ENCODE assay signal across 23 cellular contexts in genomic region chr2:25077792-25078170, GRCh38. TPM values are rescaled to one million over a fixed set of nuclear protein-coding genes. Genes with fewer than 3 reads are reported as not detected.
DNase-seq lines count a peak whose midpoint lies in the region; ATAC-seq and TF ChIP-seq lines count a peak whose summit lies in the region.
"Had no signal": no experiment of that assay in that cellular context is flagged by ENCODE, and none has a peak within 500 bp of the region (broad histone marks: within the 10 kb centered on the region; RNA-seq: fewer than 3 reads in every experiment).

No MANE protein-coding gene starts in this region.

- H2AFZ ChIP-seq in SK-N-SH (ENCODE audit: low read depth) (no peak overlapping the region), hepatocyte (no peak overlapping the region), MM.1S (ENCODE audit: low read length) (no peak overlapping the region)
- H2AFZ ChIP-seq: GM23248 had no signal

- H3K36me3 ChIP-seq in SK-N-SH (replicated peaks in 1 of 2; ENCODE audit: control insufficient read depth in 1 of 2, insufficient read depth in 2 of 2, low read length in 1 of 2) = no peaks in the 10 kb centered on the region
- no peaks in the 10 kb centered on the region for H3K36me3 ChIP-seq in SJSA1
- no peaks in the 10 kb centered on the region for H3K36me3 ChIP-seq in hepatocyte (replicated peaks; ENCODE audit: insufficient read depth, low read depth)
- H3K36me3 ChIP-seq in skeletal muscle satellite cell (ENCODE audit: insufficient read depth, low read length) = no peaks in the 10 kb centered on the region
- H3K36me3 ChIP-seq in MM.1S (replicated peaks; ENCODE audit: insufficient read depth, low read length) = no peaks in the 10 kb centered on the region
- H3K36me3 ChIP-seq in brain microvascular endothelial cell (replicated peaks) = no peaks in the 10 kb centered on the region
- H3K36me3 ChIP-seq: suprapubic skin had no signal

- no peak for TF ChIP-seq RAD21 in SK-N-SH (IDR thresholded peaks at IDR 0.05; ENCODE audit: low read length)

- no peaks in the 10 kb centered on the region for H3K27me3 ChIP-seq in SK-N-SH (ENCODE audit: insufficient read depth)
- H3K27me3 ChIP-seq in SJSA1 (replicated peaks) = peaks cover 36% of the 10 kb centered on the region
- no peaks in the 10 kb centered on the region for H3K27me3 ChIP-seq in hepatocyte
- H3K27me3 ChIP-seq in skeletal muscle satellite cell (ENCODE audit: control insufficient read depth, insufficient read depth, low read length) = peaks cover 53% of the 10 kb centered on the region
- H3K27me3 ChIP-seq in MM.1S (replicated peaks; ENCODE audit: insufficient read depth, low read length) = no peaks in the 10 kb centered on the region
- H3K27me3 ChIP-seq in brain microvascular endothelial cell (replicated peaks) = peaks cover 48% of the 10 kb centered on the region

- peak overlapping the region in 1 of 2 experiments; percentile 3; a peak in 2 of 4 replicates for H3K4me3 ChIP-seq in SK-N-SH (ENCODE audit: low read depth in 2 of 2, low read length in 1 of 2)
- no peak overlapping the region for H3K4me3 ChIP-seq in SJSA1
- H3K4me3 ChIP-seq in hepatocyte = no peak overlapping the region
- H3K4me3 ChIP-seq in skeletal muscle satellite cell (ENCODE audit: low read length) = no peak overlapping the region
- H3K4me3 ChIP-seq in MM.1S (ENCODE audit: low read length) = no peak overlapping the region
- H3K4me3 ChIP-seq in brain microvascular endothelial cell (ENCODE audit: low read depth, low read length) = no peak overlapping the region
- H3K4me3 ChIP-seq: GM23248, suprapubic skin had no signal

- H3K4me1 ChIP-seq in SK-N-SH (ENCODE audit: control insufficient read depth in 1 of 2, insufficient read depth in 2 of 2, low read depth in 1 of 2, low read length in 1 of 2) (peaks cover 12 to 24% of the 10 kb centered on the region in 2 experiments), SJSA1 (replicated peaks) (peaks cover 17% of the 10 kb centered on the region), hepatocyte (ENCODE audit: insufficient read depth) (peaks cover 9% of the 10 kb centered on the region), skeletal muscle satellite cell (ENCODE audit: control insufficient read depth, insufficient read depth, low read length) (peaks cover 12% of the 10 kb centered on the region), MM.1S (ENCODE audit: low read length) (no peaks in the 10 kb centered on the region)

- H3K79me2 ChIP-seq in SK-N-SH (ENCODE audit: insufficient read depth) = no peaks in the 10 kb centered on the region
- H3K79me2 ChIP-seq in hepatocyte = no peaks in the 10 kb centered on the region
- no peaks in the 10 kb centered on the region for H3K79me2 ChIP-seq in MM.1S (ENCODE audit: low read length)

- no peak for TF ChIP-seq CTCF in SK-N-SH (IDR thresholded peaks at IDR 0.05)
- TF ChIP-seq CTCF in hepatocyte (IDR thresholded peaks at IDR 0.05; ENCODE audit: poor library complexity) = no peak
- TF ChIP-seq CTCF in MM.1S (IDR thresholded peaks at IDR 0.05; ENCODE audit: low read length) = no peak
- TF ChIP-seq CTCF in brain microvascular endothelial cell (IDR thresholded peaks at IDR 0.05; ENCODE audit: low read depth, low read length, missing control alignments) = no peak

- CTCF ChIA-PET in SK-N-SH (lab: Yijun Ruan, JAX) = interaction anchor here (1.1 kb wide), 1 partner anchor 13 kb away, joined by 3 read pairs; no protein-coding TSS in a partner anchor

- H3K9me3 ChIP-seq in SK-N-SH (no peaks in the 10 kb centered on the region), SJSA1 (replicated peaks) (no peaks in the 10 kb centered on the region), hepatocyte (ENCODE audit: low read depth) (no peaks in the 10 kb centered on the region), skeletal muscle satellite cell (replicated peaks; ENCODE audit: low read length) (no peaks in the 10 kb centered on the region), MM.1S (replicated peaks; ENCODE audit: insufficient read depth, low read length) (no peaks in the 10 kb centered on the region)
- H3K9me3 ChIP-seq: suprapubic skin had no signal

- no peak for TF ChIP-seq EP300 in SK-N-SH (IDR thresholded peaks at IDR 0.05; ENCODE audit: borderline replicate concordance in 1 of 2, low read depth in 1 of 2, low read length in 1 of 2)

- peaks cover 68% of the 10 kb centered on the region for H4K20me1 ChIP-seq in SK-N-SH (ENCODE audit: insufficient read depth)
- H4K20me1 ChIP-seq in hepatocyte (ENCODE audit: insufficient read depth, poor library complexity, severe bottlenecking) = no peaks in the 10 kb centered on the region
- no peaks in the 10 kb centered on the region for H4K20me1 ChIP-seq in MM.1S (ENCODE audit: insufficient read depth, low read length)

- peaks cover 24% of the 10 kb centered on the region for H3F3A ChIP-seq in SK-N-SH (replicated peaks; ENCODE audit: insufficient read depth)
- no peaks in the 10 kb centered on the region for H3F3A ChIP-seq in MM.1S (ENCODE audit: insufficient read depth, low read length)

- peak overlapping the region; percentile 61 for H3K4me2 ChIP-seq in SK-N-SH
- peak overlapping the region; percentile 35 for H3K4me2 ChIP-seq in hepatocyte
- H3K4me2 ChIP-seq in skeletal muscle satellite cell (ENCODE audit: low read length) = peak overlapping the region; percentile 43
- H3K4me2 ChIP-seq in MM.1S (ENCODE audit: low read depth, low read length) = no peak overlapping the region

- ATAC-seq in SK-N-SH treated with all-trans-retinoic acid at 6 μM for 48 hours = no peak
- no peak for ATAC-seq in HG03571 (IDR thresholded peaks at IDR 0.05; ENCODE audit: unreplicated experiment)
- ATAC-seq: activated T-cell treated with anti-CD3 and anti-CD28 coated beads, Interleukin-2, amount 50 U/mL, for 72 hours; stimulated activated memory B cell treated with anti-CD40 and anti-IgM and Interleukin-4, amounts not matched to agents 10 μg/mL and 1 μg/mL and 100 μg/mL, for 72 hours had no signal

- no peak overlapping the region; the same call in 1 of the 2 replicates for H3K9ac ChIP-seq in SK-N-SH
- H3K9ac ChIP-seq in skeletal muscle satellite cell (ENCODE audit: low read depth, low read length) = no peak overlapping the region
- H3K9ac ChIP-seq in MM.1S (ENCODE audit: low read length) = no peak overlapping the region
- H3K9ac ChIP-seq: GM23248 had no signal

- POLR2A ChIA-PET in SK-N-SH (lab: Yijun Ruan, JAX) = no interaction called here

- peak overlapping the region; percentile 1 to 55; a peak in 1 of 4 replicates for H3K27ac ChIP-seq in SK-N-SH (ENCODE audit: low read depth in 2 of 2, low read length in 1 of 2)
- H3K27ac ChIP-seq in SJSA1 = 0 out of 2 replicates have a peak overlapping the region, but pooled peaks have one; percentile 6
- peak overlapping the region; percentile 64 for H3K27ac ChIP-seq in hepatocyte
- no peak overlapping the region for H3K27ac ChIP-seq in MM.1S (ENCODE audit: low read length)
- no peak overlapping the region for H3K27ac ChIP-seq in brain microvascular endothelial cell
- H3K27ac ChIP-seq: 22Rv1, GM23248, suprapubic skin had no signal

- H3K9me2 ChIP-seq in SK-N-SH = no peaks in the 10 kb centered on the region
- H3K9me2 ChIP-seq in hepatocyte (replicated peaks; ENCODE audit: insufficient read depth) = no peaks in the 10 kb centered on the region
- no peaks in the 10 kb centered on the region for H3K9me2 ChIP-seq in MM.1S (replicated peaks; ENCODE audit: insufficient read depth, low read length)

- DNase-seq in SK-N-SH = no peak
- no peak for DNase-seq in SJSA1 (ENCODE audit: low read depth in 1 of 2, low spot score in 2 of 2)
- DNase-seq in hepatocyte (ENCODE audit: low spot score) = no peak
- no peak for DNase-seq in MM.1S
- DNase-seq in brain microvascular endothelial cell = no peak
- DNase-seq: activated CD4-positive, alpha-beta memory T cell treated with anti-CD3 and anti-CD28 coated beads for 36 hours; activated CD4-positive, CD25-positive, alpha-beta regulatory T cell treated with anti-CD3 and anti-CD28 coated beads, Interleukin-2, amount 50 U/mL, for 72 hours; activated T-cell treated with anti-CD3 and anti-CD28 coated beads, Interleukin-2, amount 50 U/mL, for 72 hours; CD4-positive, CD25-positive, alpha-beta regulatory T cell; DND-41; foreskin melanocyte; GF-D8; KBM-7; NCI-H524 treated with DMSO at 0.1 percent for 48 hours; NK-92 treated with Interleukin-12 subunit alpha and Interleukin-12 subunit beta, amount 100 ng/mL, for 24 hours; T-helper 2 cell had no signal

- WGBS in SK-N-SH (ENCODE audit: low lambda C conversion rate) = 79% methylated on average over 2 of the region's 2 CpGs
- 69% methylated on average over 2 of the region's 2 CpGs for WGBS in hepatocyte (ENCODE audit: low lambda C conversion rate, missing lambda C conversion rate)

- in situ Hi-C loops in brain microvascular endothelial cell (cut with HindIII; ENCODE audit: low pct_ligation_motif_present, low sequenced_read_pairs) = no loop called here

TF ChIP-seq in SK-N-SH, 30 proteins besides CTCF, POLR2A, EP300 and RAD21 (continues in another document):
- no peak for TF ChIP-seq TCF12 (IDR thresholded peaks at IDR 0.05)
- no peak for TF ChIP-seq TEAD4 (IDR thresholded peaks at IDR 0.05; ENCODE audit: borderline replicate concordance, insufficient read depth)

TF ChIP-seq in SK-N-SH treated with all-trans-retinoic acid at 6 μM for 48 hours, 23 proteins besides CTCF, POLR2A, EP300 and RAD21 (continues in another document):
- TF ChIP-seq, protein P1, sequence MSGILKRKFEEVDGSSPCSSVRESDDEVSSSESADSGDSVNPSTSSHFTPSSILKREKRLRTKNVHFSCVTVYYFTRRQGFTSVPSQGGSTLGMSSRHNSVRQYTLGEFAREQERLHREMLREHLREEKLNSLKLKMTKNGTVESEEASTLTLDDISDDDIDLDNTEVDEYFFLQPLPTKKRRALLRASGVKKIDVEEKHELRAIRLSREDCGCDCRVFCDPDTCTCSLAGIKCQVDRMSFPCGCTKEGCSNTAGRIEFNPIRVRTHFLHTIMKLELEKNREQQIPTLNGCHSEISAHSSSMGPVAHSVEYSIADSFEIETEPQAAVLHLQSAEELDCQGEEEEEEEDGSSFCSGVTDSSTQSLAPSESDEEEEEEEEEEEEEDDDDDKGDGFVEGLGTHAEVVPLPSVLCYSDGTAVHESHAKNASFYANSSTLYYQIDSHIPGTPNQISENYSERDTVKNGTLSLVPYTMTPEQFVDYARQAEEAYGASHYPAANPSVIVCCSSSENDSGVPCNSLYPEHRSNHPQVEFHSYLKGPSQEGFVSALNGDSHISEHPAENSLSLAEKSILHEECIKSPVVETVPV (CRISPR knock-in tag; IDR thresholded peaks at IDR 0.05) = no peak
- no peak for TF ChIP-seq ZNF8 (CRISPR knock-in tag; IDR thresholded peaks at IDR 0.05)

RNA-seq across cellular contexts. Expression of gene EFR3B, which starts 35.9 kb away (rescaled TPM):
- 1.5 and 1.9 TPM in 2 replicates for polyA plus RNA-seq in SK-N-SH (2012; rRNA removed)
- 0.98 and 1.4 TPM in 2 replicates for polyA plus RNA-seq in SK-N-SH (2012; cell fraction: cytosol; rRNA removed)
- polyA plus RNA-seq in SK-N-SH (2012; cell fraction: nucleus; rRNA removed) = 3.6 and 3.7 TPM in 2 replicates
- 0.39 and 0.63 TPM in 2 replicates for total RNA-seq in SJSA1 (2014; rRNA removed; shearing (Covaris generic))
- total RNA-seq in hepatocyte = 2.0 and 2.7 TPM in 2 replicates
- polyA plus RNA-seq in hepatocyte = 1.1 and 1.6 TPM in 2 replicates
- 0.25 and 2.2 TPM in 2 replicates for total RNA-seq in skeletal muscle satellite cell (2012; rRNA removed)

Comparison
In these comparisons a context has a peak if more than half of its experiments do, and no peak if none do; other contexts are left out.
1. H3K27ac ChIP-seq: peak in SK-N-SH (2 of 2), SJSA1 (single experiment) and hepatocyte (single experiment); none in MM.1S (single experiment) and brain microvascular endothelial cell (single experiment).